ENCODE assay signal across 1 cellular context in genomic region chr6:33248643-33248931, GRCh38.
TF ChIP-seq lines count a peak whose summit lies in the region.

No MANE protein-coding gene starts in this region.

TF ChIP-seq in HepG2, 621 proteins besides CTCF, POLR2A, EP300 and RAD21 (continued from another document and continues in another):
- TF ChIP-seq, protein P1, sequence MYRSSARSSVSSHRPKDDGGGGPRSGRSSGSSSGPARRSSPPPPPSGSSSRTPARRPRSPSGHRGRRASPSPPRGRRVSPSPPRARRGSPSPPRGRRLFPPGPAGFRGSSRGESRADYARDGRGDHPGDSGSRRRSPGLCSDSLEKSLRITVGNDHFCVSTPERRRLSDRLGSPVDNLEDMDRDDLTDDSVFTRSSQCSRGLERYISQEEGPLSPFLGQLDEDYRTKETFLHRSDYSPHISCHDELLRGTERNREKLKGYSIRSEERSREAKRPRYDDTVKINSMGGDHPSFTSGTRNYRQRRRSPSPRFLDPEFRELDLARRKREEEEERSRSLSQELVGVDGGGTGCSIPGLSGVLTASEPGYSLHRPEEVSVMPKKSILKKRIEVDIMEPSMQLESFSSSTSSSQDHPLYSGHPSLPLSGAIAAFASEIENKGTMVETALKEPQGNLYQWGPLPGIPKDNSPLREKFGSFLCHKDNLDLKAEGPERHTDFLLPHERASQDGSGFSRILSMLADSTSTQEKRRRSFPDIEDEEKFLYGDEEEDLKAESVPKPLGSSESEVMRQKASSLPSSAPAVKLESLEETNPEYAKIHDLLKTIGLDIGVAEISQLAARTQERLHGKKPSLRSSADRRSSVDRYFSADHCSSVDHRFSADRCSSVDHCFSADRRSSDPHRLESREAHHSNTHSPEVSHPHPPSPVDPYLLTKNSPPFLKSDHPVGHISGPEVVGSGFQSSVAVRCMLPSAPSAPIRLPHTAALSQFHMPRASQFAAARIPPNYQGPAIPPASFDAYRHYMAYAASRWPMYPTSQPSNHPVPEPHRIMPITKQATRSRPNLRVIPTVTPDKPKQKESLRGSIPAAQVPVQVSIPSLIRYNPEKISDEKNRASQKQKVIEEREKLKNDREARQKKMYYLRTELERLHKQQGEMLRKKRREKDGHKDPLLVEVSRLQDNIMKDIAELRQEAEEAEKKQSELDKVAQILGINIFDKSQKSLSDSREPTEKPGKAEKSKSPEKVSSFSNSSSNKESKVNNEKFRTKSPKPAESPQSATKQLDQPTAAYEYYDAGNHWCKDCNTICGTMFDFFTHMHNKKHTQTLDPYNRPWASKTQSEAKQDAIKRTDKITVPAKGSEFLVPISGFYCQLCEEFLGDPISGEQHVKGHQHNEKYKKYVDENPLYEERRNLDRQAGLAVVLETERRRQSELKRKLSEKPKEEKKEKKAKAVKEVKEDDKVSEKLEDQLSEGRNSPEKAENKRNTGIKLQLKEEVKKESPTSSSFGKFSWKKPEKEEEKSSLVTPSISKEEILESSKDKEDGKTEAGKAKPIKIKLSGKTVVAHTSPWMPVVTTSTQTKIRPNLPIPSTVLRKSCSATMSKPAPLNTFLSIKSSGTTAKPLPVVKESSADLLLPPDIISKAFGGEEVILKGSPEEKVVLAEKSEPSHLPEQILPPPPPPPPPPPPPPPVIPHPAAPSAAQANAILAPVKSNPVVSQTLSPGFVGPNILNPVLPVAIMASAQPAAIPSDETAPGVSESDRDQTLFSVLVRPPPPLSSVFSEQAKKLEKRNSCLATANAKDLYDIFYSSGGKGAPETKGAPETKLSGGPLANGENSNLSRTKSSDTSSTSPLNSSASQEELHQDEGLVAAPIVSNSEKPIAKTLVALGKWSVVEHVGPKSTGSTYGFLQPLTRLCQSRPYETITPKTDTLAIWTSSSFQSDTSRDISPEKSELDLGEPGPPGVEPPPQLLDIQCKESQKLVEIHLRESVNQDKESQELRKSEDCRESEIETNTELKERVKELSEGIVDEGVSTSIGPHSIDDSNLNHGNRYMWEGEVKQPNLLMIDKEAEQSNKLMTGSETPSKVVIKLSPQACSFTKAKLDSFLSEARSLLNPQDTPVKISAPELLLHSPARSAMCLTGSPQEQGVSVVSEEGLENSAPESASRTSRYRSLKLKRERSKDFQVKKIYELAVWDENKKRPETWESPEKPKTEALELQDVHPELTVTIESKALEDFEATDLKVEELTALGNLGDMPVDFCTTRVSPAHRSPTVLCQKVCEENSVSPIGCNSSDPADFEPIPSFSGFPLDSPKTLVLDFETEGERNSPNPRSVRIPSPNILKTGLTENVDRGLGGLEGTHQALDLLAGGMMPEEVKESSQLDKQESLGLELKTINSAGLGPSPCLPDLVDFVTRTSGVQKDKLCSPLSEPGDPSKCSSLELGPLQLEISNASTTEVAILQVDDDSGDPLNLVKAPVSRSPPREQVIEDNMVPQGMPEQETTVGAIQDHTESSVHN (CRISPR knock-in tag; IDR thresholded peaks at IDR 0.05), result no peak
- peak; percentile 58; the same call in 1 of the 2 replicates for TF ChIP-seq GLI4 (CRISPR knock-in tag; IDR thresholded peaks at IDR 0.05; ENCODE audit: borderline replicate concordance)
- TF ChIP-seq YY1 (IDR thresholded peaks at IDR 0.05; ENCODE audit: insufficient read depth, insufficient replicate concordance, low read depth, low read length), result no peak
- TF ChIP-seq ZNF260 (CRISPR knock-in tag; IDR thresholded peaks at IDR 0.05; ENCODE audit: borderline replicate concordance, low read depth), result peak; percentile 69; the same call in 1 of the 2 replicates
- TF ChIP-seq FOSL2 (CRISPR knock-in tag; IDR thresholded peaks at IDR 0.05), result no peak
- TF ChIP-seq ZBTB34 (CRISPR knock-in tag; IDR thresholded peaks at IDR 0.05), result no peak
- TF ChIP-seq ZNF563 (CRISPR knock-in tag; IDR thresholded peaks at IDR 0.05), result no peak
- TF ChIP-seq ZNF225 (CRISPR knock-in tag; IDR thresholded peaks at IDR 0.05), result 0 out of 2 replicates have a peak, but pooled peaks have one; percentile 28
- TF ChIP-seq ZNF614 (CRISPR knock-in tag; IDR thresholded peaks at IDR 0.05; ENCODE audit: borderline replicate concordance), result peak; percentile 12; the same call in 1 of the 2 replicates
- TF ChIP-seq, protein P2, sequence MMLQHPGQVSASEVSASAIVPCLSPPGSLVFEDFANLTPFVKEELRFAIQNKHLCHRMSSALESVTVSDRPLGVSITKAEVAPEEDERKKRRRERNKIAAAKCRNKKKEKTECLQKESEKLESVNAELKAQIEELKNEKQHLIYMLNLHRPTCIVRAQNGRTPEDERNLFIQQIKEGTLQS (CRISPR knock-in tag; IDR thresholded peaks at IDR 0.05), result no peak
- peak; percentile 58; the same call in 1 of the 2 replicates for TF ChIP-seq ZFP82 (CRISPR knock-in tag; IDR thresholded peaks at IDR 0.05; ENCODE audit: borderline replicate concordance)
- TF ChIP-seq YEATS4 (CRISPR knock-in tag; IDR thresholded peaks at IDR 0.05; ENCODE audit: borderline replicate concordance), result no peak; the same call in 1 of the 2 replicates
- TF ChIP-seq, protein P3, sequence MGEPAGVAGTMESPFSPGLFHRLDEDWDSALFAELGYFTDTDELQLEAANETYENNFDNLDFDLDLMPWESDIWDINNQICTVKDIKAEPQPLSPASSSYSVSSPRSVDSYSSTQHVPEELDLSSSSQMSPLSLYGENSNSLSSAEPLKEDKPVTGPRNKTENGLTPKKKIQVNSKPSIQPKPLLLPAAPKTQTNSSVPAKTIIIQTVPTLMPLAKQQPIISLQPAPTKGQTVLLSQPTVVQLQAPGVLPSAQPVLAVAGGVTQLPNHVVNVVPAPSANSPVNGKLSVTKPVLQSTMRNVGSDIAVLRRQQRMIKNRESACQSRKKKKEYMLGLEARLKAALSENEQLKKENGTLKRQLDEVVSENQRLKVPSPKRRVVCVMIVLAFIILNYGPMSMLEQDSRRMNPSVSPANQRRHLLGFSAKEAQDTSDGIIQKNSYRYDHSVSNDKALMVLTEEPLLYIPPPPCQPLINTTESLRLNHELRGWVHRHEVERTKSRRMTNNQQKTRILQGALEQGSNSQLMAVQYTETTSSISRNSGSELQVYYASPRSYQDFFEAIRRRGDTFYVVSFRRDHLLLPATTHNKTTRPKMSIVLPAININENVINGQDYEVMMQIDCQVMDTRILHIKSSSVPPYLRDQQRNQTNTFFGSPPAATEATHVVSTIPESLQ (CRISPR knock-in tag; conservative IDR thresholded peaks at IDR 0.05), result no peak
- TF ChIP-seq FOXM1 (CRISPR knock-in tag; IDR thresholded peaks at IDR 0.05), result no peak
- no peak for TF ChIP-seq PITX1 (CRISPR knock-in tag; IDR thresholded peaks at IDR 0.05)
- TF ChIP-seq MIXL1 (CRISPR knock-in tag; IDR thresholded peaks at IDR 0.05), result no peak
- no peak for TF ChIP-seq HNRNPK (IDR thresholded peaks at IDR 0.05; ENCODE audit: low read depth, low read length, poor library complexity, severe bottlenecking)
- TF ChIP-seq TCF7L2 (IDR thresholded peaks at IDR 0.05; ENCODE audit: low read depth, low read length), result no peak
- no peak for TF ChIP-seq MZF1 (CRISPR knock-in tag; IDR thresholded peaks at IDR 0.05; ENCODE audit: borderline replicate concordance)
- no peak for TF ChIP-seq ZNF205 (CRISPR knock-in tag; IDR thresholded peaks at IDR 0.05)
- TF ChIP-seq, protein P4, sequence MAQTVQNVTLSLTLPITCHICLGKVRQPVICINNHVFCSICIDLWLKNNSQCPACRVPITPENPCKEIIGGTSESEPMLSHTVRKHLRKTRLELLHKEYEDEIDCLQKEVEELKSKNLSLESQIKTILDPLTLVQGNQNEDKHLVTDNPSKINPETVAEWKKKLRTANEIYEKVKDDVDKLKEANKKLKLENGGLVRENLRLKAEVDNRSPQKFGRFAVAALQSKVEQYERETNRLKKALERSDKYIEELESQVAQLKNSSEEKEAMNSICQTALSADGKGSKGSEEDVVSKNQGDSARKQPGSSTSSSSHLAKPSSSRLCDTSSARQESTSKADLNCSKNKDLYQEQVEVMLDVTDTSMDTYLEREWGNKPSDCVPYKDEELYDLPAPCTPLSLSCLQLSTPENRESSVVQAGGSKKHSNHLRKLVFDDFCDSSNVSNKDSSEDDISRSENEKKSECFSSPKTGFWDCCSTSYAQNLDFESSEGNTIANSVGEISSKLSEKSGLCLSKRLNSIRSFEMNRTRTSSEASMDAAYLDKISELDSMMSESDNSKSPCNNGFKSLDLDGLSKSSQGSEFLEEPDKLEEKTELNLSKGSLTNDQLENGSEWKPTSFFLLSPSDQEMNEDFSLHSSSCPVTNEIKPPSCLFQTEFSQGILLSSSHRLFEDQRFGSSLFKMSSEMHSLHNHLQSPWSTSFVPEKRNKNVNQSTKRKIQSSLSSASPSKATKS (CRISPR knock-in tag; IDR thresholded peaks at IDR 0.05), result no peak
- no peak for TF ChIP-seq SATB2 (CRISPR knock-in tag; IDR thresholded peaks at IDR 0.05)
- TF ChIP-seq FOXA3 (CRISPR knock-in tag; IDR thresholded peaks at IDR 0.05), result no peak
- no peak for TF ChIP-seq ZNF713 (CRISPR knock-in tag; IDR thresholded peaks at IDR 0.05)
- no peak for TF ChIP-seq NFE2L2 (IDR thresholded peaks at IDR 0.05; ENCODE audit: low read length)
- peak; percentile 6; the same call in 1 of the 2 replicates for TF ChIP-seq KLF11 (CRISPR knock-in tag; IDR thresholded peaks at IDR 0.05)
- no peak for TF ChIP-seq ZNF589 (CRISPR knock-in tag; conservative IDR thresholded peaks at IDR 0.05)
- TF ChIP-seq ZNF33A (CRISPR knock-in tag; IDR thresholded peaks at IDR 0.05; ENCODE audit: borderline replicate concordance), result 0 out of 2 replicates have a peak, but pooled peaks have one; percentile 77
- 0 out of 2 replicates have a peak, but pooled peaks have one; percentile 49 for TF ChIP-seq GTF3A (CRISPR knock-in tag; conservative IDR thresholded peaks at IDR 0.05)
- no peak for TF ChIP-seq GTF2F1 (IDR thresholded peaks at IDR 0.05; ENCODE audit: low read length)
- peak; percentile 84 for TF ChIP-seq ZNF777 (CRISPR knock-in tag; IDR thresholded peaks at IDR 0.05)
- no peak for TF ChIP-seq BCL6 (CRISPR knock-in tag; IDR thresholded peaks at IDR 0.05)
- TF ChIP-seq NR2C2 (CRISPR knock-in tag; IDR thresholded peaks at IDR 0.05; ENCODE audit: borderline replicate concordance), result no peak
- TF ChIP-seq, protein P5, sequence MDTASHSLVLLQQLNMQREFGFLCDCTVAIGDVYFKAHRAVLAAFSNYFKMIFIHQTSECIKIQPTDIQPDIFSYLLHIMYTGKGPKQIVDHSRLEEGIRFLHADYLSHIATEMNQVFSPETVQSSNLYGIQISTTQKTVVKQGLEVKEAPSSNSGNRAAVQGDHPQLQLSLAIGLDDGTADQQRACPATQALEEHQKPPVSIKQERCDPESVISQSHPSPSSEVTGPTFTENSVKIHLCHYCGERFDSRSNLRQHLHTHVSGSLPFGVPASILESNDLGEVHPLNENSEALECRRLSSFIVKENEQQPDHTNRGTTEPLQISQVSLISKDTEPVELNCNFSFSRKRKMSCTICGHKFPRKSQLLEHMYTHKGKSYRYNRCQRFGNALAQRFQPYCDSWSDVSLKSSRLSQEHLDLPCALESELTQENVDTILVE (CRISPR knock-in tag; IDR thresholded peaks at IDR 0.05), result no peak; the same call in 1 of the 2 replicates
- no peak for TF ChIP-seq ZNF737 (CRISPR knock-in tag; IDR thresholded peaks at IDR 0.05; ENCODE audit: borderline replicate concordance)
- no peak for TF ChIP-seq ZBTB1 (CRISPR knock-in tag; IDR thresholded peaks at IDR 0.05; ENCODE audit: borderline replicate concordance)
- TF ChIP-seq ZNF543 (CRISPR knock-in tag; IDR thresholded peaks at IDR 0.05), result peak; percentile 14; the same call in 1 of the 2 replicates
- TF ChIP-seq ZNF766 (CRISPR knock-in tag; IDR thresholded peaks at IDR 0.05; ENCODE audit: borderline replicate concordance), result no peak
- no peak for TF ChIP-seq HMGA1 (CRISPR knock-in tag; conservative IDR thresholded peaks at IDR 0.05)
- no peak for TF ChIP-seq HES4 (CRISPR knock-in tag; IDR thresholded peaks at IDR 0.05; ENCODE audit: borderline replicate concordance)
- TF ChIP-seq, protein P6, sequence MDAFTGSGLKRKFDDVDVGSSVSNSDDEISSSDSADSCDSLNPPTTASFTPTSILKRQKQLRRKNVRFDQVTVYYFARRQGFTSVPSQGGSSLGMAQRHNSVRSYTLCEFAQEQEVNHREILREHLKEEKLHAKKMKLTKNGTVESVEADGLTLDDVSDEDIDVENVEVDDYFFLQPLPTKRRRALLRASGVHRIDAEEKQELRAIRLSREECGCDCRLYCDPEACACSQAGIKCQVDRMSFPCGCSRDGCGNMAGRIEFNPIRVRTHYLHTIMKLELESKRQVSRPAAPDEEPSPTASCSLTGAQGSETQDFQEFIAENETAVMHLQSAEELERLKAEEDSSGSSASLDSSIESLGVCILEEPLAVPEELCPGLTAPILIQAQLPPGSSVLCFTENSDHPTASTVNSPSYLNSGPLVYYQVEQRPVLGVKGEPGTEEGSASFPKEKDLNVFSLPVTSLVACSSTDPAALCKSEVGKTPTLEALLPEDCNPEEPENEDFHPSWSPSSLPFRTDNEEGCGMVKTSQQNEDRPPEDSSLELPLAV (CRISPR knock-in tag; conservative IDR thresholded peaks at IDR 0.05; ENCODE audit: low read depth), result no peak
- 0 out of 2 replicates have a peak, but pooled peaks have one; percentile 13 for TF ChIP-seq ZNF124 (CRISPR knock-in tag; IDR thresholded peaks at IDR 0.05)
- TF ChIP-seq NFKBIZ (CRISPR knock-in tag; IDR thresholded peaks at IDR 0.05), result no peak
- no peak for TF ChIP-seq SOX5 (CRISPR knock-in tag; IDR thresholded peaks at IDR 0.05; ENCODE audit: borderline replicate concordance)
- no peak for TF ChIP-seq KDM4B (CRISPR knock-in tag; IDR thresholded peaks at IDR 0.05)
- no peak for TF ChIP-seq NBN (conservative IDR thresholded peaks at IDR 0.05)
- no peak for TF ChIP-seq PRPF4 (IDR thresholded peaks at IDR 0.05; ENCODE audit: low read depth, low read length, poor library complexity, severe bottlenecking)
- 0 out of 2 replicates have a peak, but pooled peaks have one; percentile 61 for TF ChIP-seq MEF2D (CRISPR knock-in tag; IDR thresholded peaks at IDR 0.05)
- no peak for TF ChIP-seq ZNF850 (CRISPR knock-in tag; conservative IDR thresholded peaks at IDR 0.05)
- TF ChIP-seq ARNTL (CRISPR knock-in tag; IDR thresholded peaks at IDR 0.05), result 0 out of 2 replicates have a peak, but pooled peaks have one; percentile 34
- TF ChIP-seq BRD4 (CRISPR knock-in tag; IDR thresholded peaks at IDR 0.05), result 0 out of 2 replicates have a peak, but pooled peaks have one; percentile 51
